Comparison of ENCODE assay signal across 8 cellular contexts in the genomic region with DNA sequence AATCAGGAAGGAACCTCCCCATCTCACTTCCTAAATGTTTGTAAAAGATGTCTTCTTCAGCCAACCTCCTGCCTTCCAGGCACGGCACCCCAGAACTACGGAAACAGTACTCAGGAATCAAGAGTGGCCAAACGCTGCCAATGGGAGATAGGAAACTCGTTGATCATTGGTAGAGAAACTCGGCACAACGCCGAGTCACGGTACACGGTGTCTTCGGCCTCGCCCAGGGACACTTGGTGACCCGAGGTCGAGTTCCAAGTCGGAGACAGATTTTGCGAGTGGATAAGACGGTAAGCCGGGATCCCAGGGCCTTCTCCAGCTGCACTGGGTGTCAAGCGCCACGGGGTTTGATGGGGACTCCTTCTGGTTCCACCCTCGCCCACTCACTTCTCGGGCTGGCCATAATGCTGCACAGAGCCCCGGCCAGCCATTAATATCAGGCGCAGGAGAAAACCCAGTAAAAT. TPM values are rescaled to one million over a fixed set of nuclear protein-coding genes. Genes with fewer than 3 reads are reported as not detected.
DNase-seq lines count a peak whose midpoint lies in the region; ATAC-seq and TF ChIP-seq lines count a peak whose summit lies in the region.

No MANE protein-coding gene starts in this region.

- H3K9me3 ChIP-seq in NT2/D1 (ENCODE audit: insufficient read depth, low read length) (no peaks in the 10 kb centered on the region), iPS-15b (ENCODE audit: control insufficient read depth, insufficient read depth, low read length) (no peaks in the 10 kb centered on the region)

- no peaks in the 10 kb centered on the region for H3K36me3 Mint-ChIP-seq in brain

- ATAC-seq in GM19397 (IDR thresholded peaks at IDR 0.05; ENCODE audit: unreplicated experiment) (peak; percentile 35), HG03442 (IDR thresholded peaks at IDR 0.05; ENCODE audit: unreplicated experiment) (peak; percentile 32)

- peaks cover 19% of the 10 kb centered on the region for H3K27me3 Mint-ChIP-seq in brain

- peak; percentile 83 for DNase-seq in DMS 273 (lab: John Stamatoyannopoulos, UW; ENCODE audit: unreplicated experiment)
- peak; percentile 11 for DNase-seq in NT2/D1 (ENCODE audit: low read depth, low spot score)
- DNase-seq in retinal pigment epithelial cell (ENCODE audit: low read depth) = peak; percentile 10
- no peak for DNase-seq in NCI-H526 treated with DMSO at 0.1 percent for 48 hours (lab: John Stamatoyannopoulos, UW)

- no peaks in the 10 kb centered on the region for H3K36me3 ChIP-seq in NT2/D1 (ENCODE audit: insufficient read depth, insufficient read length, low read length)
- no peaks in the 10 kb centered on the region for H3K36me3 ChIP-seq in iPS-15b (ENCODE audit: control insufficient read depth, insufficient read depth, low read length)

- H3K4me1 ChIP-seq in NT2/D1 (ENCODE audit: insufficient read depth, insufficient read length) (no peaks in the 10 kb centered on the region), iPS-15b (ENCODE audit: control insufficient read depth, insufficient read depth, low read length) (peaks cover 13% of the 10 kb centered on the region)

- H3K9ac ChIP-seq in NT2/D1 (ENCODE audit: insufficient read length, low read depth) (peak overlapping the region; percentile 92), iPS-15b (ENCODE audit: low read depth, low read length) (peak overlapping the region; percentile 26)

- no peaks in the 10 kb centered on the region for H3K9me3 Mint-ChIP-seq in brain

- H3K4me1 Mint-ChIP-seq in brain = peaks cover 69% of the 10 kb centered on the region

- peak overlapping the region; percentile 85 to 98 (median 96) for H3K27ac Mint-ChIP-seq in brain

- peak overlapping the region; percentile 91 to 99 (median 96) for H3K4me3 Mint-ChIP-seq in brain

- TF ChIP-seq CTCF in brain (conservative IDR thresholded peaks at IDR 0.05) (no peak), retinal pigment epithelial cell (conservative IDR thresholded peaks at IDR 0.05; ENCODE audit: low read depth, low read length) (no peak)

- H3K27me3 ChIP-seq in NT2/D1 (ENCODE audit: insufficient read depth, insufficient read length) = no peaks in the 10 kb centered on the region
- no peaks in the 10 kb centered on the region for H3K27me3 ChIP-seq in iPS-15b (ENCODE audit: control insufficient read depth, insufficient read depth, low read length)

- peak overlapping the region; percentile 95 for H3K4me3 ChIP-seq in NT2/D1 (ENCODE audit: insufficient read length, low read depth)
- peak overlapping the region; percentile 90 for H3K4me3 ChIP-seq in iPS-15b (ENCODE audit: low read depth, low read length)
- H3K4me3 ChIP-seq in retinal pigment epithelial cell (ENCODE audit: low read length) = peak overlapping the region; percentile 92

RNA-seq across cellular contexts. Expression of gene KIAA0825, which starts 0.3 kb away (rescaled TPM):
- 0.85 TPM for polyA plus RNA-seq in brain (ENCODE audit: insufficient read depth, low read depth, low replicate concordance)

RNA-seq across cellular contexts. Expression of gene SLF1, which starts 0.4 kb away (rescaled TPM):
- 6.5 TPM for polyA plus RNA-seq in brain (ENCODE audit: insufficient read depth, low read depth, low replicate concordance)
